ENCODE assay signal across 24 cellular contexts in genomic region chr22:19543970-19544708, GRCh38. TPM values are rescaled to one million over a fixed set of nuclear protein-coding genes. Genes with fewer than 3 reads are reported as not detected.
A peak's percentile ranks its signal among the peaks of the same experiment; 100 is the strongest.
DNase-seq lines count a peak whose midpoint lies in the region; ATAC-seq and TF ChIP-seq lines count a peak whose summit lies in the region.
"Had no signal": no experiment of that assay in that cellular context is flagged by ENCODE, and none has a peak within 500 bp of the region (broad histone marks: within the 10 kb centered on the region; RNA-seq: fewer than 3 reads in every experiment).

No MANE protein-coding gene starts in this region.

- H3K4me3 Mint-ChIP-seq in natural killer cell treated with Interleukin-12 subunit alpha and Interleukin-12 subunit beta and Interleukin-15 and Interleukin-18, amount 100 ng/mL, for 72 hours = no peak overlapping the region
- no peak overlapping the region for H3K4me3 Mint-ChIP-seq in natural killer cell
- H3K4me3 Mint-ChIP-seq: activated CD4-positive, alpha-beta T cell treated with anti-CD3 and anti-CD28 coated beads, Interleukin-2, amount 10 ng/mL, durations not matched to agents 24 days and 14 days; stimulated activated naive CD8-positive, alpha-beta T cell treated with anti-CD3 and anti-CD28 coated beads, Interleukin-15, Interleukin-2, amounts not matched to agents 100 ng/mL and 50 ng/mL, for 24 hours had no signal

- ATAC-seq in natural killer cell treated with Interleukin-12 subunit alpha and Interleukin-12 subunit beta and Interleukin-15 and Interleukin-18, amount 100 ng/mL, for 72 hours = peak; percentile 32 to 37
- ATAC-seq in natural killer cell (no peak), left lung (peak; percentile 66), omental fat pad (ENCODE audit: low FRiP score) (peak; percentile 41)
- ATAC-seq: foreskin keratinocyte had no signal

- peaks cover 0 to 2% of the 10 kb centered on the region in 2 donors for H3K4me1 Mint-ChIP-seq in natural killer cell treated with Interleukin-12 subunit alpha and Interleukin-12 subunit beta and Interleukin-15 and Interleukin-18, amount 100 ng/mL, for 72 hours (ENCODE audit: low read depth in 2 of 2)
- H3K4me1 Mint-ChIP-seq in natural killer cell = no peaks in the 10 kb centered on the region
- H3K4me1 Mint-ChIP-seq: activated CD4-positive, alpha-beta T cell treated with anti-CD3 and anti-CD28 coated beads, Interleukin-2, amount 10 ng/mL, durations not matched to agents 24 days and 14 days had no signal

- H3K27ac ChIP-seq in left lung = peak overlapping the region; percentile 13 to 26
- H3K27ac ChIP-seq: adrenal gland, epithelial cell of prostate, foreskin keratinocyte had no signal

- H3K27me3 Mint-ChIP-seq in natural killer cell treated with Interleukin-12 subunit alpha and Interleukin-12 subunit beta and Interleukin-15 and Interleukin-18, amount 100 ng/mL, for 72 hours = peaks cover 5 to 9% of the 10 kb centered on the region in 2 donors
- peaks cover 0 to 6% of the 10 kb centered on the region in 2 donors for H3K27me3 Mint-ChIP-seq in natural killer cell (ENCODE audit: low read depth in 2 of 2)

- no peak for TF ChIP-seq CTCF in natural killer cell (IDR thresholded peaks at IDR 0.05)
- TF ChIP-seq CTCF in left lung (IDR thresholded peaks at IDR 0.05) = no peak
- no peak for TF ChIP-seq CTCF in omental fat pad (IDR thresholded peaks at IDR 0.05)

- no peaks in the 10 kb centered on the region for H3K9me3 ChIP-seq in left lung
- H3K9me3 ChIP-seq: adrenal gland had no signal

- no peaks in the 10 kb centered on the region for H3K27me3 ChIP-seq in left lung
- H3K27me3 ChIP-seq: adrenal gland had no signal

- H3K27ac Mint-ChIP-seq in natural killer cell treated with Interleukin-12 subunit alpha and Interleukin-12 subunit beta and Interleukin-15 and Interleukin-18, amount 100 ng/mL, for 72 hours = no peak overlapping the region
- H3K27ac Mint-ChIP-seq in natural killer cell = no peak overlapping the region
- H3K27ac Mint-ChIP-seq: activated CD4-positive, alpha-beta T cell treated with anti-CD3 and anti-CD28 coated beads, Interleukin-2, amount 10 ng/mL, durations not matched to agents 24 days and 14 days; stimulated activated naive CD8-positive, alpha-beta T cell treated with anti-CD3 and anti-CD28 coated beads, Interleukin-15, Interleukin-2, amounts not matched to agents 100 ng/mL and 50 ng/mL, for 24 hours had no signal

- no peak overlapping the region for H3K4me3 ChIP-seq in left lung
- H3K4me3 ChIP-seq: adrenal gland had no signal

- intact Hi-C loops in natural killer cell (cut with micrococcal nuclease) (no loop called here), left lung (cut with DNase I) (no loop called here)

- H3K36me3 Mint-ChIP-seq in natural killer cell treated with Interleukin-12 subunit alpha and Interleukin-12 subunit beta and Interleukin-15 and Interleukin-18, amount 100 ng/mL, for 72 hours = no peaks in the 10 kb centered on the region
- no peaks in the 10 kb centered on the region for H3K36me3 Mint-ChIP-seq in natural killer cell

- peaks cover 0 to 8% of the 10 kb centered on the region in 2 donors for H3K4me1 ChIP-seq in left lung
- H3K4me1 ChIP-seq: adrenal gland, foreskin keratinocyte had no signal

- H3K9me3 Mint-ChIP-seq in natural killer cell treated with Interleukin-12 subunit alpha and Interleukin-12 subunit beta and Interleukin-15 and Interleukin-18, amount 100 ng/mL, for 72 hours = no peaks in the 10 kb centered on the region
- H3K9me3 Mint-ChIP-seq in natural killer cell = no peaks in the 10 kb centered on the region
- H3K9me3 Mint-ChIP-seq: activated CD4-positive, alpha-beta T cell treated with anti-CD3 and anti-CD28 coated beads, Interleukin-2, amount 10 ng/mL, durations not matched to agents 24 days and 14 days; stimulated activated naive CD8-positive, alpha-beta T cell treated with anti-CD3 and anti-CD28 coated beads, Interleukin-15, Interleukin-2, amounts not matched to agents 100 ng/mL and 50 ng/mL, for 24 hours had no signal

- H3K36me3 ChIP-seq in left lung = no peaks in the 10 kb centered on the region
- H3K36me3 ChIP-seq: adrenal gland had no signal

- DNase-seq in natural killer cell treated with Interleukin-12 subunit alpha and Interleukin-12 subunit beta and Interleukin-15 and Interleukin-18, amount 100 ng/mL, for 72 hours (ENCODE audit: low spot score) = no peak
- DNase-seq in natural killer cell (no peak), left lung (no peak), omental fat pad (ENCODE audit: low spot score) (no peak), NCI-H2171 treated with DMSO at 0.1 percent for 48 hours (lab: John Stamatoyannopoulos, UW) (no peak), NCI-H748 (lab: John Stamatoyannopoulos, UW; ENCODE audit: unreplicated experiment) (no peak), dermis blood vessel endothelial cell (no peak), HuH-7 (ENCODE audit: low spot score) (no peak)
- DNase-seq: activated CD4-positive, alpha-beta T cell treated with anti-CD3 and anti-CD28 coated beads, Interleukin-2, amount 10 ng/mL, durations not matched to agents 24 days and 14 days; activated CD8-positive, alpha-beta memory T cell treated with anti-CD3 and anti-CD28 coated beads, Interleukin-2, amount 50 U/mL, for 4 hours; activated gamma-delta T cell; adrenal gland; C1 segment of cervical spinal cord; DMS 273 treated with DMSO at 0.1 percent for 48 hours; foreskin keratinocyte; GDM1; midbrain; NCI-H1436; NCI-H2227 treated with DMSO at 0.1 percent for 48 hours; stimulated activated CD4-positive, alpha-beta T cell treated with anti-CD3 and anti-CD28 coated beads, Interleukin-2, amount 100 ng/mL, for 24 hours had no signal

RNA-seq across cellular contexts. Expression of gene CLDN5, which starts 19.9 kb away (rescaled TPM):
- not detected for total RNA-seq in natural killer cell treated with Interleukin-12 subunit alpha and Interleukin-12 subunit beta and Interleukin-15 and Interleukin-18, amount 100 ng/mL, for 72 hours
- total RNA-seq in natural killer cell (1 to 10 TPM in 2 of 3 donors, not detected in 1; 1.3 to 1.7 TPM), left lung (10 to 100 TPM; 86.9 to 89.7 TPM), omental fat pad (100 to 1,000 TPM in 2 of 4 donors, 10 to 100 TPM in 2; 67.6 to 367 (median 162) TPM), dermis blood vessel endothelial cell (1,341 and 2,150 TPM in 2 replicates)
- total RNA-seq: foreskin keratinocyte, MCF 10A, osteocyte had no signal

Comparison
In these comparisons a context has a peak if more than half of its experiments do, and no peak if none do; other contexts are left out.
1. ATAC-seq: peak in natural killer cell treated with Interleukin-12 subunit alpha and Interleukin-12 subunit beta and Interleukin-15 and Interleukin-18, amount 100 ng/mL, for 72 hours (2 of 2), left lung (single experiment) and omental fat pad (single experiment); none in natural killer cell (0 of 3).
2. RNA of gene CLDN5, which starts 19.9 kb away (total RNA-seq): 1,341 to 2,150 TPM in dermis blood vessel endothelial cell, 67.6 to 367 TPM in omental fat pad and 86.9 to 89.7 TPM in left lung; 1.3 to 1.7 TPM in natural killer cell and not detected in natural killer cell treated with Interleukin-12 subunit alpha and Interleukin-12 subunit beta and Interleukin-15 and Interleukin-18, amount 100 ng/mL, for 72 hours; every median in the first group is over 10 times any median in the second.